ENCODE assay signal across 20 cellular contexts in genomic region chr14:23916446-23916845, GRCh38.
"Had no signal": no experiment of that assay in that cellular context is flagged by ENCODE, and none has a peak within 500 bp of the region (broad histone marks: within the 10 kb centered on the region; RNA-seq: fewer than 3 reads in every experiment).

No MANE protein-coding gene starts in this region.

- H3K27ac ChIP-seq: ovary, spleen, transverse colon, WERI-Rb-1 had no signal

- H3K36me3 ChIP-seq: breast epithelium, heart right ventricle, ovary, spleen, transverse colon, WERI-Rb-1 had no signal

- H3K4me1 ChIP-seq: breast epithelium, spleen, transverse colon had no signal

- H3K9me3 ChIP-seq: breast epithelium, ovary, transverse colon had no signal

- ATAC-seq: activated CD8-positive, alpha-beta T cell treated with anti-CD3 and anti-CD28 coated beads, Interleukin-2, amount 10 ng/mL, durations not matched to agents 7 days and 5 days; natural killer cell had no signal

- H3K27me3 ChIP-seq: breast epithelium, heart right ventricle, ovary, spleen, transverse colon had no signal

- DNase-seq: activated CD4-positive, alpha-beta T cell treated with anti-CD3 and anti-CD28 coated beads, Interleukin-2, amount 10 ng/mL, durations not matched to agents 7 days and 5 days; activated CD4-positive, CD25-positive, alpha-beta regulatory T cell treated with anti-CD3 and anti-CD28 coated beads, Interleukin-2, amount 50 U/mL, for 72 hours; activated CD8-positive, alpha-beta T cell treated with anti-CD3 and anti-CD28 coated beads, Interleukin-2, amount 10 ng/mL, durations not matched to agents 7 days and 5 days; activated gamma-delta T cell treated with Interleukin-2 at 50 U/mL for 16 hours; activated T-cell treated with anti-CD3 and anti-CD28 coated beads, Interleukin-2, amount 50 U/mL, for 1 hour; anterior cingulate cortex; cortex of kidney; endodermal cell; heart right ventricle; mammary epithelial cell; midbrain; natural killer cell; ovary; spleen; stimulated activated CD4-positive, alpha-beta T cell treated with anti-CD3 and anti-CD28 coated beads, Interleukin-4, amount 100 ng/mL, for 1 hour; stimulated activated naive CD4-positive, alpha-beta T cell treated with Interleukin-2 at 50 U/mL for 16 hours; T-helper 1 cell; transverse colon; WERI-Rb-1 had no signal

- H3K4me3 ChIP-seq: breast epithelium, heart right ventricle, ovary, spleen, transverse colon had no signal
